ENCODE assay signal across 12 cellular contexts in genomic region chr1:63643926-63644325, GRCh38. TPM values are rescaled to one million over a fixed set of nuclear protein-coding genes. Genes with fewer than 3 reads are reported as not detected.
A peak's percentile ranks its signal among the peaks of the same experiment; 100 is the strongest.
DNase-seq lines count a peak whose midpoint lies in the region; ATAC-seq and TF ChIP-seq lines count a peak whose summit lies in the region.
"Had no signal": no experiment of that assay in that cellular context is flagged by ENCODE, and none has a peak within 500 bp of the region (broad histone marks: within the 10 kb centered on the region; RNA-seq: fewer than 3 reads in every experiment).

No MANE protein-coding gene starts in this region.

- H3K9me2 ChIP-seq in GM23338 (ENCODE audit: insufficient read depth): no peaks in the 10 kb centered on the region

- intact Hi-C loops in Right ventricle myocardium inferior (cut with DNase I): no loop called here
- intact Hi-C loops in cardiac septum (cut with DNase I): no loop called here

- DNase-seq in Right ventricle myocardium inferior (ENCODE audit: missing footprints) (no peak), cardiac septum (ENCODE audit: low spot score) (no peak), left lobe of liver (ENCODE audit: low spot score) (peak; percentile 61), GM23338 (ENCODE audit: low spot score) (no peak), GM20000 (ENCODE audit: low spot score) (no peak)
- DNase-seq: activated CD8-positive, alpha-beta T cell treated with anti-CD3 and anti-CD28 coated beads for 36 hours; T-helper 17 cell had no signal

- no peaks in the 10 kb centered on the region for H3K4me1 ChIP-seq in GM23338 (ENCODE audit: insufficient read depth)
- H3K4me1 ChIP-seq: prostate gland had no signal

- H3K4me3 ChIP-seq in GM23338: no peak overlapping the region
- H3K4me3 ChIP-seq: prostate gland had no signal

- no peaks in the 10 kb centered on the region for H3K27me3 ChIP-seq in GM23338 (ENCODE audit: insufficient read depth)

- ATAC-seq in Right ventricle myocardium inferior (peak; percentile 81), left lobe of liver (peak; percentile 47), GM23338 (no peak), HG02884 (IDR thresholded peaks at IDR 0.05; ENCODE audit: unreplicated experiment) (no peak), GM18867 (IDR thresholded peaks at IDR 0.05; ENCODE audit: unreplicated experiment) (no peak)
- no peak for ATAC-seq in activated T-helper 17 cell treated with anti-CD3 and anti-CD28 coated beads, Interleukin-2, amount 50 U/mL, for 72 hours (replicated peaks)
- ATAC-seq: activated CD8-positive, alpha-beta T cell treated with anti-CD3 and anti-CD28 coated beads for 36 hours; activated naive CD4-positive, alpha-beta T cell treated with anti-CD3 and anti-CD28 coated beads, Interleukin-2, amount 50 U/mL, for 72 hours; T-helper 17 cell had no signal

- no peak overlapping the region for H3K4me2 ChIP-seq in GM23338

- no peaks in the 10 kb centered on the region for H3K27me3 Mint-ChIP-seq in activated T-helper 17 cell treated with anti-CD3 and anti-CD28 coated beads, Interleukin-2, amount 50 U/mL, for 72 hours
- H3K27me3 Mint-ChIP-seq in GM23338 (ENCODE audit: insufficient read depth, low read depth, poor library complexity): no peaks in the 10 kb centered on the region
- H3K27me3 Mint-ChIP-seq: activated CD8-positive, alpha-beta T cell treated with anti-CD3 and anti-CD28 coated beads for 36 hours; T-helper 17 cell had no signal

- no peaks in the 10 kb centered on the region for H3F3A ChIP-seq in GM23338 (replicated peaks; ENCODE audit: low read depth)

- no peaks in the 10 kb centered on the region for H3K79me2 ChIP-seq in GM23338 (replicated peaks; ENCODE audit: insufficient read depth)

- no peaks in the 10 kb centered on the region for H4K20me1 ChIP-seq in GM23338 (replicated peaks; ENCODE audit: insufficient read depth)

- H3K27ac Mint-ChIP-seq in activated T-helper 17 cell treated with anti-CD3 and anti-CD28 coated beads, Interleukin-2, amount 50 U/mL, for 72 hours: peak overlapping the region; percentile 42
- no peak overlapping the region for H3K27ac Mint-ChIP-seq in GM23338
- H3K27ac Mint-ChIP-seq: activated CD8-positive, alpha-beta T cell treated with anti-CD3 and anti-CD28 coated beads for 36 hours; activated naive CD4-positive, alpha-beta T cell treated with anti-CD3 and anti-CD28 coated beads, Interleukin-2, amount 50 U/mL, for 72 hours; T-helper 17 cell had no signal

- no peak overlapping the region for H2AFZ ChIP-seq in GM23338

- H3K4me3 Mint-ChIP-seq in activated T-helper 17 cell treated with anti-CD3 and anti-CD28 coated beads, Interleukin-2, amount 50 U/mL, for 72 hours: no peak overlapping the region
- no peak overlapping the region for H3K4me3 Mint-ChIP-seq in GM23338
- H3K4me3 Mint-ChIP-seq: activated CD8-positive, alpha-beta T cell treated with anti-CD3 and anti-CD28 coated beads for 36 hours had no signal

- H3K27ac ChIP-seq in GM23338 (ENCODE audit: low read depth): no peak overlapping the region
- H3K27ac ChIP-seq: prostate gland had no signal

- H3K9me3 Mint-ChIP-seq in activated T-helper 17 cell treated with anti-CD3 and anti-CD28 coated beads, Interleukin-2, amount 50 U/mL, for 72 hours: no peaks in the 10 kb centered on the region
- no peaks in the 10 kb centered on the region for H3K9me3 Mint-ChIP-seq in GM23338
- H3K9me3 Mint-ChIP-seq: activated CD8-positive, alpha-beta T cell treated with anti-CD3 and anti-CD28 coated beads for 36 hours; activated naive CD4-positive, alpha-beta T cell treated with anti-CD3 and anti-CD28 coated beads, Interleukin-2, amount 50 U/mL, for 72 hours had no signal

- no peaks in the 10 kb centered on the region for H3K4me1 Mint-ChIP-seq in activated T-helper 17 cell treated with anti-CD3 and anti-CD28 coated beads, Interleukin-2, amount 50 U/mL, for 72 hours
- peaks cover 4% of the 10 kb centered on the region; the same call in 2 of the 3 replicates for H3K4me1 Mint-ChIP-seq in GM23338

- TF ChIP-seq CTCF in GM23338 (conservative IDR thresholded peaks at IDR 0.05; ENCODE audit: low read depth in 2 of 2) (no peak), GM20000 (IDR thresholded peaks at IDR 0.05; ENCODE audit: extremely low read depth, missing control alignments) (no peak)

- peaks cover 61% of the 10 kb centered on the region for H3K36me3 Mint-ChIP-seq in activated T-helper 17 cell treated with anti-CD3 and anti-CD28 coated beads, Interleukin-2, amount 50 U/mL, for 72 hours (ENCODE audit: low read depth)
- peaks cover 2% of the 10 kb centered on the region; the same call in 1 of the 3 replicates for H3K36me3 Mint-ChIP-seq in GM23338 (ENCODE audit: low read depth)

- H3K36me3 ChIP-seq in GM23338 (ENCODE audit: insufficient read depth): no peaks in the 10 kb centered on the region; the same call in 1 of the 2 replicates
- H3K36me3 ChIP-seq: prostate gland had no signal

TF ChIP-seq in GM23338, 12 proteins besides CTCF, POLR2A, EP300 and RAD21:
- TF ChIP-seq ZNF331 (CRISPR knock-in tag; IDR thresholded peaks at IDR 0.05; ENCODE audit: low read depth) (no peak), ZNF462 (CRISPR knock-in tag; IDR thresholded peaks at IDR 0.05) (no peak)

RNA-seq across cellular contexts. Expression of gene PGM1, which starts 50.7 kb away (rescaled TPM):
- 281 TPM for total RNA-seq in Right ventricle myocardium inferior
- total RNA-seq in cardiac septum: 199 TPM
- total RNA-seq in activated T-helper 17 cell treated with anti-CD3 and anti-CD28 coated beads, Interleukin-2, amount 50 U/mL, for 72 hours: 10 to 100 TPM; 34.8 to 42.7 TPM
- 225 TPM for total RNA-seq in left lobe of liver
- total RNA-seq in GM23338 (2014; rRNA removed; shearing (Covaris generic)): 68.9 and 71.9 TPM in 2 replicates
- polyA plus RNA-seq in GM23338 (2016; fragmentation: Nextera tagmentation; extraction: Ambion mirVana): 17.4 and 20.9 TPM in 2 replicates

Comparison
In these comparisons a context has a peak if more than half of its experiments do, and no peak if none do; other contexts are left out.
1. ATAC-seq: peak in Right ventricle myocardium inferior (single experiment) and left lobe of liver (single experiment); none in activated T-helper 17 cell treated with anti-CD3 and anti-CD28 coated beads, Interleukin-2, amount 50 U/mL, for 72 hours (single experiment), GM23338 (single experiment), HG02884 (single experiment) and GM18867 (single experiment).